Comparison of ENCODE assay signal across 20 cellular contexts in the genomic region with DNA sequence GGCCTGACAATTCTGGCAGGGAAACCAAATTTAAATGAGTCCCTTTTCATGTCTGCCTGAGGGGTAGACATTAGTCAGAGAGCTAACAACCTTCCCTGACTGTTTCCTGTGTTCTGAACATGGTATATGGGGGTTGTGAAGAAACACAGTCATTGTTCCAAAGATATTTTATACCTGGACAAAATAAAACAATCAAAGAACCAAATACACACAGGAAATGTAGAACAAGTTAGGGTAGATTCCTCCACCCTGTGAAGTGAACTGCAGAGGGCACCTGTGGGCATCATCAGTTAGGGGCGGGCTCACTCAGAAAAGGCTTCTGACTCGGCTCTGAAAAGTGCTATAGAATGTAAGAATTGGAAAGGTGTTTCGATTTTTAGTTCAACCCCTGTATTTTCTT.
DNase-seq lines count a peak whose midpoint lies in the region; ATAC-seq, FAIRE-seq and TF ChIP-seq lines count a peak whose summit lies in the region.
"Had no signal": no experiment of that assay in that cellular context is flagged by ENCODE, and none has a peak within 500 bp of the region (broad histone marks: within the 10 kb centered on the region; RNA-seq: fewer than 3 reads in every experiment).

No MANE protein-coding gene starts in this region.

- H3K27ac ChIP-seq in VCaP, result peak overlapping the region; percentile 78
- H3K27ac ChIP-seq in keratinocyte (ENCODE audit: control insufficient read depth, insufficient read depth, low read length), result peak overlapping the region; percentile 10
- no peak overlapping the region for H3K27ac ChIP-seq in naive thymus-derived CD4-positive, alpha-beta T cell (ENCODE audit: low read depth, low read length)
- H3K27ac ChIP-seq: GM23248, SJSA1 had no signal

- no peak overlapping the region for H3K9ac ChIP-seq in keratinocyte (ENCODE audit: control insufficient read depth, extremely low read depth, insufficient read depth, low read length)
- H3K9ac ChIP-seq: GM23248 had no signal

- no peaks in the 10 kb centered on the region for H4K20me1 ChIP-seq in keratinocyte (ENCODE audit: control insufficient read depth, extremely low read depth, insufficient read depth, low read length)

- H3K79me2 ChIP-seq in keratinocyte (ENCODE audit: control insufficient read depth, insufficient read depth, low read length), result no peaks in the 10 kb centered on the region

- no peaks in the 10 kb centered on the region for H3K9me3 ChIP-seq in keratinocyte (ENCODE audit: control insufficient read depth, low read depth, low read length)
- no peaks in the 10 kb centered on the region for H3K9me3 ChIP-seq in naive thymus-derived CD4-positive, alpha-beta T cell (ENCODE audit: control insufficient read depth in 2 of 3, low read length in 3 of 3)
- H3K9me3 ChIP-seq: SJSA1 had no signal

- intact Hi-C loops in naive thymus-derived CD4-positive, alpha-beta T cell (cut with micrococcal nuclease), result no loop called here
- intact Hi-C loops in Calu3 (cut with micrococcal nuclease; ENCODE audit: unreplicated experiment), result no loop called here

- peak overlapping the region; percentile 66 for H3K4me2 ChIP-seq in keratinocyte (ENCODE audit: control insufficient read depth, extremely low read depth, insufficient read depth, low read depth, low read length)

- in situ Hi-C loops in G401 (cut with HindIII; ENCODE audit: low sequenced_read_pairs), result no loop called here

- BruUV-seq in Calu3 (replicated peaks; lab: Mats Ljungman, UMichigan), result no TSS peak

- CTCF ChIA-PET in naive thymus-derived CD4-positive, alpha-beta T cell (lab: Charles Lee), result no interaction called here
- CTCF ChIA-PET in Calu3 (lab: Charles Lee), result no interaction called here

- peak; percentile 29 for DNase-seq in G401 (ENCODE audit: low spot score)
- no peak for DNase-seq in LNCaP clone FGC (ENCODE audit: low read depth)
- no peak for DNase-seq in keratinocyte (ENCODE audit: low read depth, low spot score)
- DNase-seq in naive thymus-derived CD4-positive, alpha-beta T cell, result no peak
- no peak for DNase-seq in Calu3
- DNase-seq in NCI-H2081 (lab: John Stamatoyannopoulos, UW), result no peak
- no peak for DNase-seq in activated naive CD8-positive, alpha-beta T cell treated with anti-CD3 and anti-CD28 coated beads, Interleukin-2, amount 50 U/mL, for 24 hours
- DNase-seq: CD4-positive, CD25-positive, alpha-beta regulatory T cell; DND-41; GDM1; GM23248; KBM-7; NCI-H1048; NCI-H1436 treated with DMSO at 0.1 percent for 48 hours; NCI-H2081 treated with DMSO at 0.1 percent for 48 hours; NCI-H2227 treated with DMSO at 0.1 percent for 48 hours; NCI-H524 had no signal

- dilution Hi-C loops in keratinocyte (cut with MboI; ENCODE audit: extremely low pct_ligation_motif_present, low sequenced_read_pairs), result no loop called here

- H3K36me3 ChIP-seq in keratinocyte (ENCODE audit: control insufficient read depth in 2 of 2, extremely low read depth in 1 of 2, insufficient read depth in 2 of 2, low read length in 2 of 2), result no peaks in the 10 kb centered on the region
- H3K36me3 ChIP-seq in naive thymus-derived CD4-positive, alpha-beta T cell (ENCODE audit: control insufficient read depth in 2 of 3, insufficient read depth in 3 of 3, low read length in 3 of 3), result no peaks in the 10 kb centered on the region
- H3K36me3 ChIP-seq: SJSA1 had no signal

- peak; percentile 34 for TF ChIP-seq CTCF in LNCaP clone FGC (IDR thresholded peaks at IDR 0.05; ENCODE audit: control insufficient read depth, extremely low read depth, insufficient read depth)
- TF ChIP-seq CTCF in VCaP (conservative IDR thresholded peaks at IDR 0.05), result peak; percentile 63
- peak; percentile 8 to 58 (median 30) for TF ChIP-seq CTCF in keratinocyte (optimal IDR thresholded peaks at IDR 0.05 in 1 of 3, IDR thresholded peaks at IDR 0.05 in 1 of 3, conservative IDR thresholded peaks at IDR 0.05 in 1 of 3; ENCODE audit: extremely low read depth in 1 of 3, insufficient read depth in 2 of 3, low read length in 3 of 3)
- no peak for TF ChIP-seq CTCF in Calu3 (IDR thresholded peaks at IDR 0.05; ENCODE audit: unreplicated experiment)

- H3K27ac Mint-ChIP-seq in naive thymus-derived CD4-positive, alpha-beta T cell, result no peak overlapping the region
- no peak overlapping the region for H3K27ac Mint-ChIP-seq in Calu3 (ENCODE audit: unreplicated experiment)
- H3K27ac Mint-ChIP-seq in activated naive CD8-positive, alpha-beta T cell treated with anti-CD3 and anti-CD28 coated beads, Interleukin-2, amount 50 U/mL, for 24 hours, result no peak overlapping the region
- H3K27ac Mint-ChIP-seq: CD4-positive, CD25-positive, alpha-beta regulatory T cell had no signal

- H3K27me3 Mint-ChIP-seq in naive thymus-derived CD4-positive, alpha-beta T cell, result peaks cover 0 to under 1% (median 0%) of the 10 kb centered on the region in 5 donors
- no peaks in the 10 kb centered on the region for H3K27me3 Mint-ChIP-seq in Calu3 (ENCODE audit: unreplicated experiment)
- no peaks in the 10 kb centered on the region for H3K27me3 Mint-ChIP-seq in activated naive CD8-positive, alpha-beta T cell treated with anti-CD3 and anti-CD28 coated beads, Interleukin-2, amount 50 U/mL, for 24 hours

- H3K9me3 Mint-ChIP-seq in naive thymus-derived CD4-positive, alpha-beta T cell, result peaks cover 0 to 4% (median 0%) of the 10 kb centered on the region in 11 donors
- peaks cover 6% of the 10 kb centered on the region for H3K9me3 Mint-ChIP-seq in Calu3 (ENCODE audit: low read depth, unreplicated experiment)
- H3K9me3 Mint-ChIP-seq in activated naive CD8-positive, alpha-beta T cell treated with anti-CD3 and anti-CD28 coated beads, Interleukin-2, amount 50 U/mL, for 24 hours, result no peaks in the 10 kb centered on the region

- FAIRE-seq in keratinocyte (lab: Jason Lieb, UNC), result peak; percentile 88
- FAIRE-seq: GM12892 had no signal

- no peaks in the 10 kb centered on the region for H3K36me3 Mint-ChIP-seq in naive thymus-derived CD4-positive, alpha-beta T cell
- no peaks in the 10 kb centered on the region for H3K36me3 Mint-ChIP-seq in Calu3 (ENCODE audit: insufficient read depth, unreplicated experiment)
- no peaks in the 10 kb centered on the region for H3K36me3 Mint-ChIP-seq in activated naive CD8-positive, alpha-beta T cell treated with anti-CD3 and anti-CD28 coated beads, Interleukin-2, amount 50 U/mL, for 24 hours (ENCODE audit: low read depth)
- H3K36me3 Mint-ChIP-seq: CD4-positive, CD25-positive, alpha-beta regulatory T cell had no signal

- H3K4me1 Mint-ChIP-seq in naive thymus-derived CD4-positive, alpha-beta T cell, result no peaks in the 10 kb centered on the region
- no peaks in the 10 kb centered on the region for H3K4me1 Mint-ChIP-seq in Calu3 (ENCODE audit: low read depth, unreplicated experiment)
- H3K4me1 Mint-ChIP-seq in activated naive CD8-positive, alpha-beta T cell treated with anti-CD3 and anti-CD28 coated beads, Interleukin-2, amount 50 U/mL, for 24 hours, result no peaks in the 10 kb centered on the region
- H3K4me1 Mint-ChIP-seq: CD4-positive, CD25-positive, alpha-beta regulatory T cell had no signal

- no peaks in the 10 kb centered on the region for H3K9me1 ChIP-seq in keratinocyte (ENCODE audit: control insufficient read depth, extremely low read depth, insufficient read depth, low read length)

- H2AFZ ChIP-seq in keratinocyte (ENCODE audit: control insufficient read depth, low read length), result no peak overlapping the region
- H2AFZ ChIP-seq: GM23248 had no signal

- no peak overlapping the region for H3K4me3 Mint-ChIP-seq in naive thymus-derived CD4-positive, alpha-beta T cell
- no peak overlapping the region for H3K4me3 Mint-ChIP-seq in Calu3 (ENCODE audit: low read depth, unreplicated experiment)
- H3K4me3 Mint-ChIP-seq in activated naive CD8-positive, alpha-beta T cell treated with anti-CD3 and anti-CD28 coated beads, Interleukin-2, amount 50 U/mL, for 24 hours, result no peak overlapping the region
- H3K4me3 Mint-ChIP-seq: CD4-positive, CD25-positive, alpha-beta regulatory T cell had no signal

- H3K4me3 ChIP-seq in LNCaP clone FGC (ENCODE audit: low read depth, low read length) (no peak overlapping the region), keratinocyte (ENCODE audit: control insufficient read depth in 2 of 3, extremely low read depth in 1 of 3, insufficient read depth in 2 of 3, low read depth in 1 of 3, low read length in 3 of 3) (no peak overlapping the region)
- no peak overlapping the region for H3K4me3 ChIP-seq in naive thymus-derived CD4-positive, alpha-beta T cell (ENCODE audit: low read length)
- H3K4me3 ChIP-seq: GM23248, SJSA1 had no signal

- POLR2A ChIA-PET in naive thymus-derived CD4-positive, alpha-beta T cell (lab: Charles Lee), result no interaction called here

- H3K27me3 ChIP-seq in keratinocyte (ENCODE audit: control insufficient read depth, extremely low read depth, insufficient read depth, low read length), result no peaks in the 10 kb centered on the region
- H3K27me3 ChIP-seq in naive thymus-derived CD4-positive, alpha-beta T cell (ENCODE audit: control insufficient read depth in 2 of 2, insufficient read depth in 2 of 2, low read length in 2 of 2), result no peaks in the 10 kb centered on the region
- H3K27me3 ChIP-seq: SJSA1 had no signal

- H3K4me1 ChIP-seq in keratinocyte (ENCODE audit: control insufficient read depth, extremely low read depth, insufficient read depth, low read length), result peaks cover 37% of the 10 kb centered on the region
- no peaks in the 10 kb centered on the region for H3K4me1 ChIP-seq in naive thymus-derived CD4-positive, alpha-beta T cell (ENCODE audit: control insufficient read depth in 2 of 2, insufficient read depth in 2 of 2, low read length in 2 of 2)

- no peak for ATAC-seq in naive thymus-derived CD4-positive, alpha-beta T cell
- ATAC-seq in activated naive CD8-positive, alpha-beta T cell treated with anti-CD3 and anti-CD28 coated beads, Interleukin-2, amount 50 U/mL, for 24 hours, result no peak
